ENCODE assay signal across 25 cellular contexts in genomic region chr2:214549946-214550345, GRCh38.
"Had no signal": no experiment of that assay in that cellular context is flagged by ENCODE, and none has a peak within 500 bp of the region (broad histone marks: within the 10 kb centered on the region; RNA-seq: fewer than 3 reads in every experiment).

No MANE protein-coding gene starts in this region.

- H3K27ac ChIP-seq: colonic mucosa, epithelial cell of prostate, esophagus squamous epithelium, foreskin keratinocyte, gastrocnemius medialis, heart right ventricle, left lung, lower lobe of right lung had no signal

- DNase-seq: colonic mucosa; cortex of kidney; effector CD8-positive, alpha-beta T cell; effector memory CD8-positive, alpha-beta T cell; endodermal cell; erythroblast; esophagus squamous epithelium; foreskin keratinocyte; gastrocnemius medialis; glutamatergic neuron; head of caudate nucleus; heart right ventricle; hippocampal formation; left cardiac atrium; left lung; left ventricle myocardium superior; lower lobe of right lung; mesenchymal stem cell; mucosa of descending colon; naive B cell; naive thymus-derived CD8-positive, alpha-beta T cell had no signal

- H3K4me1 Mint-ChIP-seq: endodermal cell; mesothelial cell of epicardium; naive B cell; naive thymus-derived CD8-positive, alpha-beta T cell had no signal

- H3K4me3 Mint-ChIP-seq: dendritic cell treated with granulocyte-macrophage colony-stimulating factor and Interleukin-4, amounts not matched to agents 40 ng/mL and 50 ng/mL, for 4 days; effector memory CD8-positive, alpha-beta T cell; endodermal cell; mesothelial cell of epicardium; naive B cell; naive thymus-derived CD8-positive, alpha-beta T cell had no signal

- H3K9me3 ChIP-seq: colonic mucosa, esophagus squamous epithelium, gastrocnemius medialis, heart right ventricle, left lung, lower lobe of right lung, mucosa of descending colon had no signal

- H3K36me3 Mint-ChIP-seq: mesothelial cell of epicardium; naive B cell; naive thymus-derived CD8-positive, alpha-beta T cell had no signal

- H3K27me3 ChIP-seq: colonic mucosa, esophagus squamous epithelium, foreskin keratinocyte, gastrocnemius medialis, heart right ventricle, left lung had no signal

- ATAC-seq: effector memory CD8-positive, alpha-beta T cell; esophagus mucosa; foreskin keratinocyte; gastrocnemius medialis; heart right ventricle; left cardiac atrium; left lung; left ventricle myocardium superior; lower lobe of right lung; mucosa of descending colon; naive thymus-derived CD8-positive, alpha-beta T cell had no signal

- H3K4me3 ChIP-seq: colonic mucosa, esophagus squamous epithelium, gastrocnemius medialis, heart right ventricle, left lung, lower lobe of right lung, mucosa of descending colon had no signal

- H3K27ac Mint-ChIP-seq: dendritic cell treated with granulocyte-macrophage colony-stimulating factor and Interleukin-4, amounts not matched to agents 40 ng/mL and 50 ng/mL, for 4 days; effector memory CD8-positive, alpha-beta T cell; endodermal cell; mesothelial cell of epicardium; naive B cell; naive thymus-derived CD8-positive, alpha-beta T cell had no signal

- H3K36me3 ChIP-seq: colonic mucosa, esophagus squamous epithelium, gastrocnemius medialis, heart right ventricle, left lung, lower lobe of right lung had no signal

- H3K27me3 Mint-ChIP-seq: dendritic cell treated with granulocyte-macrophage colony-stimulating factor and Interleukin-4, amounts not matched to agents 40 ng/mL and 50 ng/mL, for 4 days; effector memory CD8-positive, alpha-beta T cell; naive B cell had no signal

- H3K4me1 ChIP-seq: colonic mucosa, gastrocnemius medialis, heart right ventricle, left lung, lower lobe of right lung had no signal

- H3K9me3 Mint-ChIP-seq: effector memory CD8-positive, alpha-beta T cell; endodermal cell; mesothelial cell of epicardium; naive thymus-derived CD8-positive, alpha-beta T cell had no signal
